ENCODE assay signal across 1 cellular context in the genomic region with DNA sequence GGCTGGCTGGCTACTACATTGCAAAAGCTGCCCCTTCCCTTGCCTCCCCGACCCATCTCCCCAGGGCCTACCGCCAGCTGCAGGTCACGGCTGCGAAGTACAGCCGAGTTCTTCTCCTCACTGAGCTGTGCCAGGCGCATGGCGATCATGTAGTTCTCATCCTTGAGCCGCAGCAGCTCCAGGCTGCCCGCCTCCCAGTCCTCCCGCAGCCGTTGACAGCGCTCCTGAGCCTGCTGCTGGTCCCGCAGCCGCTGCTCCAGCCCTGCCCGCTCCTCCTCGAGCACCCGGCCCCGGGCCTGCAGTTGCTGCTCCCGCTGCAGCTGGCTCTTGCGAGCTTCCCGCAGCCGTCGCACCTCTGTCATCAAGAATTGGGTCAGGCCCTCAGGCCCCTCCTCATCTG.
TF ChIP-seq lines count a peak whose summit lies in the region.

No MANE protein-coding gene starts in this region.

TF ChIP-seq in HEK293, 187 proteins besides CTCF, POLR2A, EP300 and RAD21 (continued from another document):
- TF ChIP-seq, protein P1, sequence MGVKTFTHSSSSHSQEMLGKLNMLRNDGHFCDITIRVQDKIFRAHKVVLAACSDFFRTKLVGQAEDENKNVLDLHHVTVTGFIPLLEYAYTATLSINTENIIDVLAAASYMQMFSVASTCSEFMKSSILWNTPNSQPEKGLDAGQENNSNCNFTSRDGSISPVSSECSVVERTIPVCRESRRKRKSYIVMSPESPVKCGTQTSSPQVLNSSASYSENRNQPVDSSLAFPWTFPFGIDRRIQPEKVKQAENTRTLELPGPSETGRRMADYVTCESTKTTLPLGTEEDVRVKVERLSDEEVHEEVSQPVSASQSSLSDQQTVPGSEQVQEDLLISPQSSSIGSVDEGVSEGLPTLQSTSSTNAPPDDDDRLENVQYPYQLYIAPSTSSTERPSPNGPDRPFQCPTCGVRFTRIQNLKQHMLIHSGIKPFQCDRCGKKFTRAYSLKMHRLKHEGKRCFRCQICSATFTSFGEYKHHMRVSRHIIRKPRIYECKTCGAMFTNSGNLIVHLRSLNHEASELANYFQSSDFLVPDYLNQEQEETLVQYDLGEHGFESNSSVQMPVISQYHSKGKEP (tag by site-specific recombination; IDR thresholded peaks at IDR 0.05): peak; percentile 67
- TF ChIP-seq ZNF560 (tag by site-specific recombination; IDR thresholded peaks at IDR 0.05; ENCODE audit: borderline replicate concordance) (no peak), ZNF133 (tag by site-specific recombination; IDR thresholded peaks at IDR 0.05) (no peak), BCL11A (tag by site-specific recombination; IDR thresholded peaks at IDR 0.05; ENCODE audit: low read depth) (no peak), ZNF555 (tag by site-specific recombination; conservative IDR thresholded peaks at IDR 0.05) (no peak)
- TF ChIP-seq, protein P2, sequence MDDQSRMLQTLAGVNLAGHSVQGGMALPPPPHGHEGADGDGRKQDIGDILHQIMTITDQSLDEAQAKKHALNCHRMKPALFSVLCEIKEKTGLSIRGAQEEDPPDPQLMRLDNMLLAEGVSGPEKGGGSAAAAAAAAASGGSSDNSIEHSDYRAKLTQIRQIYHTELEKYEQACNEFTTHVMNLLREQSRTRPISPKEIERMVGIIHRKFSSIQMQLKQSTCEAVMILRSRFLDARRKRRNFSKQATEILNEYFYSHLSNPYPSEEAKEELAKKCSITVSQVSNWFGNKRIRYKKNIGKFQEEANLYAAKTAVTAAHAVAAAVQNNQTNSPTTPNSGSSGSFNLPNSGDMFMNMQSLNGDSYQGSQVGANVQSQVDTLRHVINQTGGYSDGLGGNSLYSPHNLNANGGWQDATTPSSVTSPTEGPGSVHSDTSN (CRISPR knock-in tag; IDR thresholded peaks at IDR 0.05): no peak
- TF ChIP-seq, protein P3, sequence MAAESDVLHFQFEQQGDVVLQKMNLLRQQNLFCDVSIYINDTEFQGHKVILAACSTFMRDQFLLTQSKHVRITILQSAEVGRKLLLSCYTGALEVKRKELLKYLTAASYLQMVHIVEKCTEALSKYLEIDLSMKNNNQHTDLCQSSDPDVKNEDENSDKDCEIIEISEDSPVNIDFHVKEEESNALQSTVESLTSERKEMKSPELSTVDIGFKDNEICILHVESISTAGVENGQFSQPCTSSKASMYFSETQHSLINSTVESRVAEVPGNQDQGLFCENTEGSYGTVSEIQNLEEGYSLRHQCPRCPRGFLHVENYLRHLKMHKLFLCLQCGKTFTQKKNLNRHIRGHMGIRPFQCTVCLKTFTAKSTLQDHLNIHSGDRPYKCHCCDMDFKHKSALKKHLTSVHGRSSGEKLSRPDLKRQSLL (tag by site-specific recombination; IDR thresholded peaks at IDR 0.05): peak; percentile 93; the same call in 1 of the 2 replicates
